ENCODE assay signal across 8 cellular contexts in genomic region chr12:120903382-120903817, GRCh38. TPM values are rescaled to one million over a fixed set of nuclear protein-coding genes. Genes with fewer than 3 reads are reported as not detected.
DNase-seq lines count a peak whose midpoint lies in the region; ATAC-seq, FAIRE-seq and TF ChIP-seq lines count a peak whose summit lies in the region.

No MANE protein-coding gene starts in this region.

- H3K27ac ChIP-seq in A673 (ENCODE audit: low read depth, low read length, poor library complexity, severe bottlenecking), result peak overlapping the region; percentile 90
- H3K27ac ChIP-seq in pancreas, result peak overlapping the region; percentile 40 to 82 (median 80)
- H3K27ac ChIP-seq in tibial artery, result peak overlapping the region; percentile 86 to 90

- peaks cover 8% of the 10 kb centered on the region for H3K27me3 Mint-ChIP-seq in glutamatergic neuron (ENCODE audit: unreplicated experiment)

- BruUV-seq in A673 (replicated peaks; lab: Mats Ljungman, UMichigan), result no TSS peak

- H3K36me3 Mint-ChIP-seq in glutamatergic neuron (ENCODE audit: unreplicated experiment), result no peaks in the 10 kb centered on the region

- POLR2A ChIA-PET in A673 (lab: Charles Lee; ENCODE audit: low non-redundant PET), result no interaction called here

- H3K4me3 ChIP-seq in A673 (ENCODE audit: low read depth, low read length, poor library complexity, severe bottlenecking) (peak overlapping the region; percentile 99), pancreas (peak overlapping the region; percentile 83 to 97 (median 95)), tibial artery (peak overlapping the region; percentile 96 to 100)

- CTCF ChIA-PET in A673 (lab: Charles Lee), result interaction anchor here (0.6 kb wide), 1 partner anchor 320 kb away, joined by 4 read pairs; no protein-coding TSS in a partner anchor

- peaks cover 20% of the 10 kb centered on the region for H3K4me1 Mint-ChIP-seq in glutamatergic neuron (ENCODE audit: low read depth, unreplicated experiment)

- H3K27ac Mint-ChIP-seq in glutamatergic neuron (ENCODE audit: unreplicated experiment), result peak overlapping the region; percentile 89

- FAIRE-seq in pancreas (lab: Jason Lieb, UNC), result no peak

- intact Hi-C loops in A673 (cut with micrococcal nuclease; ENCODE audit: unreplicated experiment), result no loop called here
- intact Hi-C loops in pancreas (cut with DNase I), result no loop called here
- intact Hi-C loops in tibial artery (cut with DNase I; ENCODE audit: low total_unique reads), result loop anchor here (10.0 kb wide), 1 partner anchor 179 kb away; the partner anchor contains the start of gene ACADS

- H3K27me3 ChIP-seq in A673 (replicated peaks; ENCODE audit: insufficient read depth, low read depth, low read length, poor library complexity) (no peaks in the 10 kb centered on the region), pancreas (no peaks in the 10 kb centered on the region), tibial artery (no peaks in the 10 kb centered on the region)

- DNase-seq in A673 (ENCODE audit: low spot score) (peak; percentile 6), RPMI8226 (peak; percentile 56), glutamatergic neuron (peak; percentile 43), pancreas (peak; percentile 59 to 85 (median 68)), tibial artery (peak; percentile 68 to 82)
- peak; percentile 19 to 61 (median 25) for DNase-seq in activated naive CD4-positive, alpha-beta T cell (lab: John Stamatoyannopoulos, UW)

- H3K36me3 ChIP-seq in A673 (ENCODE audit: insufficient read depth, low read length, poor library complexity, severe bottlenecking) (no peaks in the 10 kb centered on the region), pancreas (no peaks in the 10 kb centered on the region), tibial artery (no peaks in the 10 kb centered on the region)

- H3K4me3 Mint-ChIP-seq in glutamatergic neuron (ENCODE audit: unreplicated experiment), result peak overlapping the region; percentile 100

- 0% methylated on average over 20 to 30 of the region's 32 CpGs for WGBS in pancreas, 2 donors

- ATAC-seq in GM18520 (IDR thresholded peaks at IDR 0.05; ENCODE audit: unreplicated experiment), result peak; percentile 30
- ATAC-seq in HG03095 (IDR thresholded peaks at IDR 0.05; ENCODE audit: unreplicated experiment), result peak; percentile 39
- peak; percentile 27 to 64 (median 58) for ATAC-seq in pancreas

- TF ChIP-seq CTCF in A673 (conservative IDR thresholded peaks at IDR 0.05; ENCODE audit: low read depth, low read length), result no peak
- TF ChIP-seq CTCF in glutamatergic neuron (IDR thresholded peaks at IDR 0.05; ENCODE audit: partially characterized antibody, unreplicated experiment), result no peak
- TF ChIP-seq CTCF in pancreas (IDR thresholded peaks at IDR 0.05), result no peak
- TF ChIP-seq CTCF in tibial artery (IDR thresholded peaks at IDR 0.05), result no peak

- H3K9me3 Mint-ChIP-seq in glutamatergic neuron (ENCODE audit: unreplicated experiment), result peaks cover 11% of the 10 kb centered on the region

- H3K9me3 ChIP-seq in A673 (ENCODE audit: low read depth, low read length, poor library complexity, severe bottlenecking) (no peaks in the 10 kb centered on the region), pancreas (no peaks in the 10 kb centered on the region), tibial artery (no peaks in the 10 kb centered on the region)

- H3K4me1 ChIP-seq in A673 (ENCODE audit: insufficient read depth, low read length, poor library complexity, severe bottlenecking), result peaks cover 9% of the 10 kb centered on the region
- H3K4me1 ChIP-seq in pancreas, result peaks cover 0 to 12% (median 7%) of the 10 kb centered on the region in 3 donors
- peaks cover 0 to 53% (median 31%) of the 10 kb centered on the region in 4 donors for H3K4me1 ChIP-seq in tibial artery

RNA-seq across cellular contexts. Expression of gene SPPL3, which starts 0.8 kb away (rescaled TPM):
- total RNA-seq in A673 (2021), result 46.9 and 51.2 TPM in 2 replicates
- 53.4 TPM for total RNA-seq in glutamatergic neuron (ENCODE audit: unreplicated experiment)
- total RNA-seq in pancreas, result 10 to 100 TPM; 10.9 to 25.7 (median 17.1) TPM
- polyA plus RNA-seq in pancreas, result 10 to 100 TPM in 1 of 2 donors, 1 to 10 TPM in 1; 7.0 to 13.1 TPM

Comparison
In these comparisons a context has a peak if more than half of its experiments do, and no peak if none do; other contexts are left out.
1. Peak in every context shown above with its lines: DNase-seq, ATAC-seq, H3K4me3 ChIP-seq and H3K27ac ChIP-seq.
2. DNase-seq: peak in every context shown above with its lines; median percentile 75 in tibial artery; 68 in pancreas; 56 in RPMI8226; 43 in glutamatergic neuron; 25 in activated naive CD4-positive, alpha-beta T cell; 6 in A673.